Comparison of ENCODE assay signal across 12 cellular contexts in genomic region chr9:76654575-76654974, GRCh38.
DNase-seq lines count a peak whose midpoint lies in the region; ATAC-seq and TF ChIP-seq lines count a peak whose summit lies in the region.
"Had no signal": no experiment of that assay in that cellular context is flagged by ENCODE, and none has a peak within 500 bp of the region (broad histone marks: within the 10 kb centered on the region; RNA-seq: fewer than 3 reads in every experiment).

No MANE protein-coding gene starts in this region.

- no peaks in the 10 kb centered on the region for H3K36me3 ChIP-seq in BJ (ENCODE audit: control insufficient read depth, insufficient read depth, low read length)
- H3K36me3 ChIP-seq: heart right ventricle, pancreas had no signal

- ATAC-seq in HG02759 (IDR thresholded peaks at IDR 0.05; ENCODE audit: unreplicated experiment), result no peak

- intact Hi-C loops in dendritic cell treated with granulocyte-macrophage colony-stimulating factor and Interleukin-4, amounts not matched to agents 40 ng/mL and 50 ng/mL, for 4 days (cut with micrococcal nuclease), result loop anchor here (5.0 kb wide), 2 partner anchors 37 to 57 kb away; no protein-coding TSS in a partner anchor

- no peaks in the 10 kb centered on the region for H3K27me3 Mint-ChIP-seq in dendritic cell treated with granulocyte-macrophage colony-stimulating factor and Interleukin-4, amounts not matched to agents 40 ng/mL and 50 ng/mL, for 4 days

- no peak overlapping the region for H3K4me3 ChIP-seq in BJ (ENCODE audit: low read depth, low read length)
- H3K4me3 ChIP-seq: heart right ventricle, pancreas had no signal

- peaks cover 50% of the 10 kb centered on the region for H3K4me1 Mint-ChIP-seq in dendritic cell treated with granulocyte-macrophage colony-stimulating factor and Interleukin-4, amounts not matched to agents 40 ng/mL and 50 ng/mL, for 4 days (ENCODE audit: low read depth)

- H3K27me3 ChIP-seq in BJ (ENCODE audit: control insufficient read depth, insufficient read depth, low read length), result no peaks in the 10 kb centered on the region
- H3K27me3 ChIP-seq: heart right ventricle, pancreas had no signal

- H3K9me3 Mint-ChIP-seq in dendritic cell treated with granulocyte-macrophage colony-stimulating factor and Interleukin-4, amounts not matched to agents 40 ng/mL and 50 ng/mL, for 4 days, result no peaks in the 10 kb centered on the region

- H3K36me3 Mint-ChIP-seq in dendritic cell treated with granulocyte-macrophage colony-stimulating factor and Interleukin-4, amounts not matched to agents 40 ng/mL and 50 ng/mL, for 4 days (ENCODE audit: low read depth), result no peaks in the 10 kb centered on the region

- DNase-seq in BJ (ENCODE audit: low read depth) (peak; percentile 92), M059J (ENCODE audit: low read depth) (peak; percentile 96), non-pigmented ciliary epithelial cell (ENCODE audit: low read depth) (peak; percentile 95), NCI-H2081 treated with DMSO at 0.1 percent for 48 hours (lab: John Stamatoyannopoulos, UW) (no peak), DMS79 treated with DMSO at 0.1 percent for 48 hours (lab: John Stamatoyannopoulos, UW) (no peak), NCI-H1694 (lab: John Stamatoyannopoulos, UW) (no peak)
- DNase-seq: DND-41, heart right ventricle, NCI-H526, pancreas had no signal

- POLR2A ChIA-PET in BJ (lab: Charles Lee), result no interaction called here

- H3K27ac Mint-ChIP-seq in dendritic cell treated with granulocyte-macrophage colony-stimulating factor and Interleukin-4, amounts not matched to agents 40 ng/mL and 50 ng/mL, for 4 days, result peak overlapping the region; percentile 73

- no peak for TF ChIP-seq CTCF in BJ (IDR thresholded peaks at IDR 0.05; ENCODE audit: insufficient read depth, low read depth, low read length)

- CTCF ChIA-PET in BJ (lab: Yijun Ruan, JAX), result no interaction called here

- H3K4me3 Mint-ChIP-seq in dendritic cell treated with granulocyte-macrophage colony-stimulating factor and Interleukin-4, amounts not matched to agents 40 ng/mL and 50 ng/mL, for 4 days, result no peak overlapping the region

Comparison
In these comparisons a context has a peak if more than half of its experiments do, and no peak if none do; other contexts are left out.
1. DNase-seq: peak in BJ (single experiment), M059J (single experiment) and non-pigmented ciliary epithelial cell (single experiment); none in NCI-H2081 treated with DMSO at 0.1 percent for 48 hours (single experiment), DMS79 treated with DMSO at 0.1 percent for 48 hours (single experiment) and NCI-H1694 (single experiment).